10 cellular contexts compared by ENCODE assay signal in genomic region chr3:195899701-195900425, GRCh38. TPM values are rescaled to one million over a fixed set of nuclear protein-coding genes. Genes with fewer than 3 reads are reported as not detected.
DNase-seq lines count a peak whose midpoint lies in the region; ATAC-seq and TF ChIP-seq lines count a peak whose summit lies in the region.
"Had no signal": no experiment of that assay in that cellular context is flagged by ENCODE, and none has a peak within 500 bp of the region (broad histone marks: within the 10 kb centered on the region; RNA-seq: fewer than 3 reads in every experiment).

No MANE protein-coding gene starts in this region.

- no peaks in the 10 kb centered on the region for H3K9me3 Mint-ChIP-seq in endothelial cell (ENCODE audit: unreplicated experiment)
- H3K9me3 Mint-ChIP-seq: central memory CD8-positive, alpha-beta T cell had no signal

- H3K27me3 Mint-ChIP-seq in endothelial cell (ENCODE audit: unreplicated experiment) = peaks cover 19% of the 10 kb centered on the region
- H3K27me3 Mint-ChIP-seq: central memory CD8-positive, alpha-beta T cell had no signal

- H3K4me1 ChIP-seq in RWPE2 (ENCODE audit: insufficient read depth, poor library complexity, severe bottlenecking) (peaks cover 18% of the 10 kb centered on the region), sigmoid colon (peaks cover 0 to 39% (median 26%) of the 10 kb centered on the region in 4 donors)

- peaks cover 3% of the 10 kb centered on the region for H3K36me3 Mint-ChIP-seq in endothelial cell (ENCODE audit: low read depth, unreplicated experiment)

- ATAC-seq in RWPE2 (ENCODE audit: low read depth) = no peak

- H3K4me3 Mint-ChIP-seq in endothelial cell (ENCODE audit: unreplicated experiment) = peak overlapping the region; percentile 50

- H3K9me3 ChIP-seq in RWPE2 (ENCODE audit: severe bottlenecking) (no peaks in the 10 kb centered on the region), sigmoid colon (no peaks in the 10 kb centered on the region)
- H3K9me3 ChIP-seq: uterus had no signal

- TF ChIP-seq EP300 in sigmoid colon (IDR thresholded peaks at IDR 0.05) = no peak

- no peak for TF ChIP-seq POLR2A in sigmoid colon (IDR thresholded peaks at IDR 0.05)

- intact Hi-C loops in sigmoid colon (cut with DNase I) = no loop called here

- H3K36me3 ChIP-seq in RWPE2 (ENCODE audit: low read depth) (no peaks in the 10 kb centered on the region), sigmoid colon (no peaks in the 10 kb centered on the region)
- H3K36me3 ChIP-seq: uterus had no signal

- peak; percentile 10 for DNase-seq in GM20000 (ENCODE audit: low spot score)
- no peak for DNase-seq in RWPE2 (ENCODE audit: low spot score)
- DNase-seq in endothelial cell (ENCODE audit: low spot score) = no peak
- DNase-seq in sigmoid colon = peak; percentile 54
- no peak for DNase-seq in H4 (ENCODE audit: low spot score)
- DNase-seq in mucosa of gallbladder (ENCODE audit: low spot score) = no peak
- no peak for DNase-seq in AG08395 (ENCODE audit: low spot score)
- DNase-seq: DMS79, uterus had no signal

- peaks cover 74% of the 10 kb centered on the region for H3K4me1 Mint-ChIP-seq in endothelial cell (ENCODE audit: unreplicated experiment)

- no peak for TF ChIP-seq CTCF in GM20000 (IDR thresholded peaks at IDR 0.05; ENCODE audit: extremely low read depth, missing control alignments)
- no peak for TF ChIP-seq CTCF in RWPE2 (IDR thresholded peaks at IDR 0.05; ENCODE audit: poor library complexity, severe bottlenecking)
- TF ChIP-seq CTCF in endothelial cell (IDR thresholded peaks at IDR 0.05; ENCODE audit: unreplicated experiment) = no peak
- TF ChIP-seq CTCF in sigmoid colon (IDR thresholded peaks at IDR 0.05) = no peak

- H3K27ac Mint-ChIP-seq in endothelial cell (ENCODE audit: unreplicated experiment) = peak overlapping the region; percentile 97

- 84 to 91% methylated on average over 15 of the region's 15 CpGs for WGBS in sigmoid colon, 2 donors

- H3K4me3 ChIP-seq in RWPE2 (ENCODE audit: severe bottlenecking) (no peak overlapping the region), sigmoid colon (no peak overlapping the region)
- H3K4me3 ChIP-seq: uterus had no signal

- no peaks in the 10 kb centered on the region for H3K27me3 ChIP-seq in RWPE2 (ENCODE audit: insufficient read depth, poor library complexity, severe bottlenecking)
- no peaks in the 10 kb centered on the region for H3K27me3 ChIP-seq in sigmoid colon
- H3K27me3 ChIP-seq: uterus had no signal

- H3K27ac ChIP-seq in RWPE2 (ENCODE audit: poor library complexity, severe bottlenecking) (peak overlapping the region; percentile 56), sigmoid colon (peak overlapping the region in 3 of 4 donors; percentile 37 to 59 (median 49))
- H3K27ac ChIP-seq: uterus had no signal

RNA-seq across cellular contexts. Expression of gene TNK2, which starts 8.5 kb away (rescaled TPM):
- total RNA-seq in endothelial cell (ENCODE audit: unreplicated experiment) (135 TPM), sigmoid colon (10 to 100 TPM; 12.5 to 41.0 (median 18.1) TPM), mucosa of gallbladder (47.3 TPM)
- polyA plus RNA-seq in sigmoid colon = 10 to 100 TPM in 2 of 3 donors, 1 to 10 TPM in 1; 8.4 to 44.0 (median 17.1) TPM
- total RNA-seq in H4 (2014; rRNA removed; shearing (Covaris generic)) = 3.7 and 6.4 TPM in 2 replicates

Comparison
In these comparisons a context has a peak if more than half of its experiments do, and no peak if none do; other contexts are left out.
1. DNase-seq: peak in GM20000 (single experiment) and sigmoid colon (single experiment); none in RWPE2 (single experiment), endothelial cell (single experiment), H4 (single experiment), mucosa of gallbladder (single experiment) and AG08395 (single experiment).